19 cellular contexts compared by ENCODE assay signal in the genomic region with DNA sequence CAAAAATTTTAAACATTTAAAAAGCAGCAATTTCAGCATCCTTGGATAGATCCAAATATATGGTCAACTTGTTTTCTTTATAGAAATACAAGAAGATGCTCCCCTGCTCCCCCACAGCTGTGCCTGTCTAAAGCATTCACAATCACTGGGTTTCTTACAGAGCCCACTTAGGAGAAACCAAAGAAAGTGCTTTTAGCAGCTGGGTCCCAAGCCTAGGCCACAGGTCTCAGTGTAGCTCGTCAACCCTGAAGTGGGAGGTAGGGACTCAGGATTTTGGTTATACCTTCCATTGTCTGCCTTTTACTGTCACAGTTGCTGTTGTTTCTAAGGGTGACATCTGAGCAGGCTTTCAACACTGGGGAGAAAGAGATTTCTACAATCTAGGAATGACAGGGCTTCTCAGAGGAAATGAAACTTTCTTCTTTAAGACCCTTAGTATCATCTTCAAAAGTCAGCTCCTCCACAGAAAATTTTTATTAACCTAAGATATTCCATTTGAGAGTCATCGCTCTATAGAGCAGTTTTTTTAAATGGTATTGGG.
DNase-seq lines count a peak whose midpoint lies in the region; ATAC-seq, FAIRE-seq and TF ChIP-seq lines count a peak whose summit lies in the region.
"Had no signal": no experiment of that assay in that cellular context is flagged by ENCODE, and none has a peak within 500 bp of the region (broad histone marks: within the 10 kb centered on the region; RNA-seq: fewer than 3 reads in every experiment).

No MANE protein-coding gene starts in this region.

- H3K9me3 ChIP-seq in tibial artery: no peaks in the 10 kb centered on the region
- H3K9me3 ChIP-seq: tibial nerve had no signal

- H3K4me1 ChIP-seq in tibial artery: no peaks in the 10 kb centered on the region
- H3K4me1 ChIP-seq: parathyroid adenoma, tibial nerve had no signal

- no peak for TF ChIP-seq POLR2A in GM12891 (IDR thresholded peaks at IDR 0.05; ENCODE audit: low read depth, low read length)

- FAIRE-seq in GM12891 (lab: Jason Lieb, UNC): no peak

- ATAC-seq in GM19324 (IDR thresholded peaks at IDR 0.05; ENCODE audit: low FRiP score, unreplicated experiment) (peak; percentile 47), HG02623 (IDR thresholded peaks at IDR 0.05; ENCODE audit: unreplicated experiment) (peak; percentile 42), HG03354 (IDR thresholded peaks at IDR 0.05; ENCODE audit: poor library complexity, severe bottlenecking, unreplicated experiment) (peak; percentile 66), left cardiac atrium (no peak), GM19035 (IDR thresholded peaks at IDR 0.05; ENCODE audit: unreplicated experiment) (no peak)
- ATAC-seq: activated naive CD8-positive, alpha-beta T cell treated with anti-CD3 and anti-CD28 coated beads, Interleukin-2, amount 50 U/mL, for 24 hours; left colon; stimulated activated effector memory CD8-positive, alpha-beta T cell treated with anti-CD3 and anti-CD28 coated beads, Interleukin-12 subunit alpha, Interleukin-12 subunit beta, amount 100 ng/mL, for 72 hours had no signal

- no peak overlapping the region for H3K4me3 ChIP-seq in tibial artery
- H3K4me3 ChIP-seq: tibial nerve had no signal

- no peak for DNase-seq in GM12891 (ENCODE audit: insufficient read length, low spot score)
- no peak for DNase-seq in NCI-H446 (lab: John Stamatoyannopoulos, UW)
- DNase-seq in tibial artery: no peak
- DNase-seq in left cardiac atrium: no peak
- DNase-seq: activated naive CD8-positive, alpha-beta T cell treated with anti-CD3 and anti-CD28 coated beads, Interleukin-2, amount 50 U/mL, for 24 hours; caudate nucleus; DMS79 treated with DMSO at 0.1 percent for 48 hours; effector memory CD4-positive, alpha-beta T cell; left colon; NCI-H2081; RPMI8226 had no signal

- intact Hi-C loops in tibial artery (cut with DNase I; ENCODE audit: low total_unique reads): no loop called here
- intact Hi-C loops in left cardiac atrium (cut with DNase I): no loop called here

- no peaks in the 10 kb centered on the region for H3K27me3 ChIP-seq in tibial artery
- H3K27me3 ChIP-seq: tibial nerve had no signal

- no peak for TF ChIP-seq CTCF in tibial artery (IDR thresholded peaks at IDR 0.05)

- H3K36me3 ChIP-seq in tibial artery: no peaks in the 10 kb centered on the region
- H3K36me3 ChIP-seq: tibial nerve had no signal

- no peak overlapping the region for H3K27ac ChIP-seq in tibial artery
- H3K27ac ChIP-seq: parathyroid adenoma, tibial nerve, VCaP had no signal

TF ChIP-seq in GM12891, 5 proteins besides CTCF, POLR2A, EP300 and RAD21:
- TF ChIP-seq SPI1 (IDR thresholded peaks at IDR 0.05; ENCODE audit: low read depth, low read length): peak; percentile 75
- no peak for TF ChIP-seq PAX5 (IDR thresholded peaks at IDR 0.05; ENCODE audit: insufficient read depth, low read length, severe bottlenecking)
- TF ChIP-seq POLR2AphosphoS5 (IDR thresholded peaks at IDR 0.05; ENCODE audit: low read depth, low read length): no peak
- TF ChIP-seq TAF1 (IDR thresholded peaks at IDR 0.05; ENCODE audit: low read depth, low read length): no peak
- TF ChIP-seq POU2F2 (IDR thresholded peaks at IDR 0.05; ENCODE audit: low read depth, low read length): no peak

Comparison
In these comparisons a context has a peak if more than half of its experiments do, and no peak if none do; other contexts are left out.
1. ATAC-seq: peak in GM19324 (single experiment), HG02623 (single experiment) and HG03354 (single experiment); none in left cardiac atrium (0 of 2) and GM19035 (single experiment).